Comparison of ENCODE assay signal across 14 cellular contexts in genomic region chr7:76326646-76327233, GRCh38. TPM values are rescaled to one million over a fixed set of nuclear protein-coding genes. Genes with fewer than 3 reads are reported as not detected.
A peak's percentile ranks its signal among the peaks of the same experiment; 100 is the strongest.
DNase-seq lines count a peak whose midpoint lies in the region; ATAC-seq, FAIRE-seq and TF ChIP-seq lines count a peak whose summit lies in the region.
"Had no signal": no experiment of that assay in that cellular context is flagged by ENCODE, and none has a peak within 500 bp of the region (broad histone marks: within the 10 kb centered on the region; RNA-seq: fewer than 3 reads in every experiment).

No MANE protein-coding gene starts in this region.

- no peak for DNase-seq in left ventricle myocardium inferior
- DNase-seq in Right ventricle myocardium inferior (ENCODE audit: missing footprints), result no peak
- no peak for DNase-seq in K562 (ENCODE audit: extremely low read depth in 1 of 4, low spot score in 3 of 4)
- DNase-seq in DMS114 treated with DMSO at 0.1 percent for 48 hours (lab: John Stamatoyannopoulos, UW; ENCODE audit: unreplicated experiment), result no peak
- DNase-seq in SHP77 treated with DMSO at 0.1 percent for 48 hours (lab: John Stamatoyannopoulos, UW), result no peak
- no peak for DNase-seq in 8988T
- DNase-seq: activated CD4-positive, alpha-beta memory T cell treated with anti-CD3 and anti-CD28 coated beads for 36 hours; left colon; naive thymus-derived CD8-positive, alpha-beta T cell; NCI-H1092; stimulated activated CD4-positive, alpha-beta T cell treated with anti-CD3 and anti-CD28 coated beads, Interleukin-4, amount 100 ng/mL, for 24 hours had no signal

- TF ChIP-seq CTCF in left ventricle myocardium inferior (IDR thresholded peaks at IDR 0.05; ENCODE audit: borderline replicate concordance), result no peak
- TF ChIP-seq CTCF in K562 (IDR thresholded peaks at IDR 0.05 in 2 of 3, conservative IDR thresholded peaks at IDR 0.05 in 1 of 3; ENCODE audit: insufficient read depth in 2 of 3, low read depth in 1 of 3, low read length in 3 of 3), result no peak
- TF ChIP-seq CTCF in gastroesophageal sphincter (IDR thresholded peaks at IDR 0.05), result no peak

- TF ChIP-seq RAD21 in K562 (CRISPR knock-in tag; conservative IDR thresholded peaks at IDR 0.05 in 1 of 2, IDR thresholded peaks at IDR 0.05 in 1 of 2), result no peak

- in situ Hi-C loops in K562 (cut with MboI), result no loop called here

- CTCF ChIA-PET in K562 (lab: Yijun Ruan, JAX; ENCODE audit: low intra/inter-chr PET ratio), result interaction anchor here (0.8 kb wide), 1 partner anchor 13 kb away, joined by 3 read pairs; no protein-coding TSS in a partner anchor

- H4K20me1 ChIP-seq in K562 (replicated peaks; ENCODE audit: control insufficient read depth, insufficient read depth, low read length), result peaks cover 24% of the 10 kb centered on the region

- H3K79me2 ChIP-seq in K562 (ENCODE audit: control insufficient read depth, insufficient read depth, low read length), result peaks cover 67% of the 10 kb centered on the region

- H3K4me2 ChIP-seq in K562 (ENCODE audit: insufficient read depth, low read length), result no peak overlapping the region
- H3K4me2 ChIP-seq: GM23338 had no signal

- H3K27ac ChIP-seq in left ventricle myocardium inferior (replicated peaks) (peak overlapping the region; percentile 60), K562 (ENCODE audit: extremely low read depth, low read depth, low read length) (no peak overlapping the region), gastroesophageal sphincter (peak overlapping the region in 3 of 4 donors; percentile 29 to 43 (median 31))

- no TSS peak for BruUV-seq in K562 (replicated peaks; lab: Mats Ljungman, UMichigan)

- H3K4me3 ChIP-seq in left ventricle myocardium inferior, result no peak overlapping the region
- no peak overlapping the region for H3K4me3 ChIP-seq in K562
- no peak overlapping the region for H3K4me3 ChIP-seq in gastroesophageal sphincter
- H3K4me3 ChIP-seq: GM23338 had no signal

- ATAC-seq in Right ventricle myocardium inferior, result no peak
- ATAC-seq in K562, result no peak
- no peak for ATAC-seq in gastroesophageal sphincter
- no peak for ATAC-seq in HG03432 (IDR thresholded peaks at IDR 0.05; ENCODE audit: unreplicated experiment)
- ATAC-seq: GM23338, left colon had no signal

- WGBS in K562 (ENCODE audit: insufficient coverage, low coverage, missing lambda C conversion rate), result 88% methylated on average over 5 of the region's 5 CpGs
- 33 to 44% methylated on average over 5 of the region's 5 CpGs for WGBS in gastroesophageal sphincter (ENCODE audit: low coverage in 1 of 2), 2 donors

- no peak for FAIRE-seq in K562 (lab: Jason Lieb, UNC)

- H3K4me1 ChIP-seq in left ventricle myocardium inferior (peaks cover 96% of the 10 kb centered on the region), K562 (replicated peaks in 1 of 2; ENCODE audit: control insufficient read depth in 2 of 2, insufficient read depth in 2 of 2, low read length in 2 of 2) (peaks cover 10 to 18% of the 10 kb centered on the region in 2 experiments), gastroesophageal sphincter (peaks cover 0 to 73% (median 7%) of the 10 kb centered on the region in 3 donors)

- H3K27me3 ChIP-seq in left ventricle myocardium inferior (ENCODE audit: low read depth) (no peaks in the 10 kb centered on the region), K562 (ENCODE audit: control insufficient read depth in 2 of 2, insufficient read depth in 2 of 2, low read length in 2 of 2) (no peaks in the 10 kb centered on the region), gastroesophageal sphincter (no peaks in the 10 kb centered on the region)

- POLR2A ChIA-PET in K562 (lab: Yijun Ruan, JAX), result interaction anchor here (1.1 to 3.0 kb wide), 4 partner anchors 9 to 33 kb away, joined by 3 to 12 read pairs (median 7); no protein-coding TSS in a partner anchor

- TF ChIP-seq EP300 in K562 (IDR thresholded peaks at IDR 0.05; ENCODE audit: low read length) (no peak), gastroesophageal sphincter (IDR thresholded peaks at IDR 0.05) (no peak)

- TF ChIP-seq POLR2A in K562 (conservative IDR thresholded peaks at IDR 0.05), result no peak
- TF ChIP-seq POLR2A in gastroesophageal sphincter (IDR thresholded peaks at IDR 0.05), result no peak

- intact Hi-C loops in left ventricle myocardium inferior (cut with micrococcal nuclease) (no loop called here), Right ventricle myocardium inferior (cut with DNase I) (no loop called here), K562 (cut with micrococcal nuclease) (no loop called here)

- no peak overlapping the region for H3K9ac ChIP-seq in K562 (ENCODE audit: insufficient read depth in 1 of 2, low read depth in 2 of 2, low read length in 2 of 2)

- no peak overlapping the region for H2AFZ ChIP-seq in K562 (ENCODE audit: low read depth, low read length)
- H2AFZ ChIP-seq: GM23338 had no signal

- no peaks in the 10 kb centered on the region for H3K9me3 ChIP-seq in left ventricle myocardium inferior (replicated peaks)
- H3K9me3 ChIP-seq in K562 (replicated peaks; ENCODE audit: control insufficient read depth, insufficient read depth, low read depth, low read length), result no peaks in the 10 kb centered on the region
- H3K9me3 ChIP-seq in gastroesophageal sphincter, result no peaks in the 10 kb centered on the region

- H3K36me3 ChIP-seq in left ventricle myocardium inferior (peaks cover 56% of the 10 kb centered on the region), K562 (ENCODE audit: control insufficient read depth, insufficient read depth, low read length) (peaks cover 87% of the 10 kb centered on the region), gastroesophageal sphincter (peaks cover 0 to 39% of the 10 kb centered on the region in 2 donors)

- H3K9me1 ChIP-seq in K562 (ENCODE audit: control insufficient read depth, insufficient read depth, low read length), result peaks cover 2% of the 10 kb centered on the region

TF ChIP-seq in K562, 482 proteins besides CTCF, POLR2A, EP300 and RAD21:
- TF ChIP-seq ZNF589 (CRISPR knock-in tag; IDR thresholded peaks at IDR 0.05; ENCODE audit: low read depth) (no peak), PPARD (CRISPR knock-in tag; IDR thresholded peaks at IDR 0.05) (no peak), MAX (CRISPR knock-in tag; IDR thresholded peaks at IDR 0.05) (no peak), ZSCAN29 (IDR thresholded peaks at IDR 0.05) (0 out of 2 replicates have a peak, but pooled peaks have one; percentile 3), ZNF239 (CRISPR knock-in tag; IDR thresholded peaks at IDR 0.05) (no peak), PCBP1 (IDR thresholded peaks at IDR 0.05; ENCODE audit: low read depth, low read length, poor library complexity, severe bottlenecking) (no peak), BDP1 (IDR thresholded peaks at IDR 0.05; ENCODE audit: insufficient read depth, insufficient read length) (no peak)

RNA-seq across cellular contexts. Expression of gene HSPB1, which starts 24.3 kb away (rescaled TPM):
- 2,037 TPM for total RNA-seq in left ventricle myocardium inferior
- 3,139 TPM for total RNA-seq in Right ventricle myocardium inferior
- total RNA-seq in K562 (2011; cell fraction: chromatin; rRNA removed; ENCODE audit: low replicate concordance), result 7.2 and 18.6 TPM in 2 replicates
- 37.0 and 39.4 TPM in 2 replicates for total RNA-seq in K562 (2011; cell fraction: nucleolus; rRNA removed)
- total RNA-seq in K562 (2011; cell fraction: nucleoplasm; rRNA removed), result 25.3 and 28.7 TPM in 2 replicates
- total RNA-seq in K562 (2014; rRNA removed), result 138 and 216 TPM in 2 replicates
- total RNA-seq in K562 (2014; rRNA removed; fragmentation: Illumina TruSeq; extraction: Trizol), result 16.0 and 27.1 TPM in 2 replicates
- 180 TPM in 2 replicates for total RNA-seq in K562 (2015; rRNA removed; fragmentation: Illumina TruSeq; extraction: Trizol)
- total RNA-seq in K562 (2021), result 522 and 565 TPM in 2 replicates
- 44.8 and 88.9 TPM in 2 replicates for polyA plus RNA-seq in K562 (2011; rRNA removed)
- 114 and 636 TPM in 2 replicates for polyA plus RNA-seq in K562 (2011; cell fraction: cytosol; rRNA removed)
- polyA plus RNA-seq in K562 (2011; cell fraction: nucleus; rRNA removed), result 55.5 and 127 TPM in 2 replicates
- 343 and 551 TPM in 2 replicates for polyA plus RNA-seq in K562 (2012)
- 258 and 607 TPM in 2 replicates for polyA plus RNA-seq in K562 (2014; fragmentation: Illumina TruSeq; extraction: Trizol)
- polyA plus RNA-seq in K562 (2014; fragmentation: Nextera tagmentation; extraction: Ambion mirVana), result 100 to 1,000 TPM in 1 of 2 experiments, 10 to 100 TPM in 1; 97.3 to 128 TPM
- polyA plus RNA-seq in K562 (2014; rRNA removed), result 283 and 298 TPM in 2 replicates
- polyA minus RNA-seq in K562 (2011; rRNA and poly(A)+ RNA removed), result 7.3 and 10.1 TPM in 2 replicates
- 107 and 110 TPM in 2 replicates for polyA minus RNA-seq in K562 (2011; cell fraction: cytosol; rRNA and poly(A)+ RNA removed)
- 19.9 and 22.8 TPM in 2 replicates for polyA minus RNA-seq in K562 (2011; cell fraction: nucleus; rRNA and poly(A)+ RNA removed)
- total RNA-seq in gastroesophageal sphincter, result 1,000 to 10,000 TPM in 2 of 4 donors, 100 to 1,000 TPM in 2; 880 to 2,548 (median 1,000) TPM

RNA-seq across cellular contexts. Expression of gene YWHAG, which starts 32.1 kb away (rescaled TPM):
- total RNA-seq in left ventricle myocardium inferior (223 TPM), Right ventricle myocardium inferior (243 TPM), K562 (2014; rRNA removed) (50.3 and 53.2 TPM in 2 replicates), K562 (2014; rRNA removed; fragmentation: Illumina TruSeq; extraction: Trizol) (144 and 155 TPM in 2 replicates), K562 (2015; rRNA removed; fragmentation: Illumina TruSeq; extraction: Trizol) (135 and 136 TPM in 2 replicates), K562 (2021) (238 and 246 TPM in 2 replicates), gastroesophageal sphincter (10 to 100 TPM; 49.8 to 86.2 (median 70.3) TPM)
- 60.5 and 71.2 TPM in 2 replicates for total RNA-seq in K562 (2011; cell fraction: chromatin; rRNA removed; ENCODE audit: low replicate concordance)
- total RNA-seq in K562 (2011; cell fraction: nucleolus; rRNA removed), result 39.9 and 41.7 TPM in 2 replicates
- 59.5 and 77.9 TPM in 2 replicates for total RNA-seq in K562 (2011; cell fraction: nucleoplasm; rRNA removed)
- polyA plus RNA-seq in K562 (2011; rRNA removed) (67.6 and 94.5 TPM in 2 replicates), K562 (2014; fragmentation: Illumina TruSeq; extraction: Trizol) (200 and 204 TPM in 2 replicates), K562 (2014; fragmentation: Nextera tagmentation; extraction: Ambion mirVana) (10 to 100 TPM; 30.4 to 37.6 TPM), K562 (2014; rRNA removed) (74.9 and 83.6 TPM in 2 replicates)
- polyA plus RNA-seq in K562 (2011; cell fraction: cytosol; rRNA removed), result 43.4 and 52.2 TPM in 2 replicates
- polyA plus RNA-seq in K562 (2011; cell fraction: nucleus; rRNA removed), result 30.1 and 40.2 TPM in 2 replicates
- 142 and 212 TPM in 2 replicates for polyA plus RNA-seq in K562 (2012)
- 142 and 187 TPM in 2 replicates for polyA minus RNA-seq in K562 (2011; rRNA and poly(A)+ RNA removed)
- 110 and 154 TPM in 2 replicates for polyA minus RNA-seq in K562 (2011; cell fraction: cytosol; rRNA and poly(A)+ RNA removed)
- polyA minus RNA-seq in K562 (2011; cell fraction: nucleus; rRNA and poly(A)+ RNA removed), result 23.0 and 31.1 TPM in 2 replicates
